ENCODE assay signal across 19 cellular contexts in genomic region chr7:127487381-127487780, GRCh38.
DNase-seq lines count a peak whose midpoint lies in the region; ATAC-seq lines count a peak whose summit lies in the region.
"Had no signal": no experiment of that assay in that cellular context is flagged by ENCODE, and none has a peak within 500 bp of the region (broad histone marks: within the 10 kb centered on the region; RNA-seq: fewer than 3 reads in every experiment).

No MANE protein-coding gene starts in this region.

- H4K8ac ChIP-seq in mesendoderm (ENCODE audit: low read depth, low read length): no peak overlapping the region

- H3K27ac ChIP-seq in mesendoderm (ENCODE audit: low read depth, low read length): no peak overlapping the region
- H3K27ac ChIP-seq: 22Rv1, BLaER1 had no signal

- H3K9me3 Mint-ChIP-seq in activated naive CD4-positive, alpha-beta T cell treated with anti-CD3 and anti-CD28 coated beads, Interleukin-2, amount 50 U/mL, for 24 hours: no peaks in the 10 kb centered on the region
- peaks cover 0 to 4% of the 10 kb centered on the region in 2 donors for H3K9me3 Mint-ChIP-seq in activated naive CD4-positive, alpha-beta T cell treated with anti-CD3 and anti-CD28 coated beads, Interleukin-2, amount 50 U/mL, for 72 hours

- no peak overlapping the region for H3K4me2 ChIP-seq in mesendoderm (ENCODE audit: low read length)
- H3K4me2 ChIP-seq: BLaER1 had no signal

- H3K23ac ChIP-seq in mesendoderm (ENCODE audit: low read length): no peak overlapping the region

- no peak for ATAC-seq in activated naive CD4-positive, alpha-beta T cell treated with anti-CD3 and anti-CD28 coated beads, Interleukin-2, amount 50 U/mL, for 72 hours
- ATAC-seq in GM21526 (IDR thresholded peaks at IDR 0.05; ENCODE audit: low FRiP score, unreplicated experiment): no peak

- no peak overlapping the region for H4K5ac ChIP-seq in mesendoderm (ENCODE audit: low read length)

- H3K79me2 ChIP-seq in mesendoderm (ENCODE audit: control insufficient read depth, insufficient read depth, low read length): no peaks in the 10 kb centered on the region

- no peaks in the 10 kb centered on the region for H3K79me1 ChIP-seq in mesendoderm (ENCODE audit: low read length)

- no peak overlapping the region for H3K18ac ChIP-seq in mesendoderm (ENCODE audit: low read length)

- H3K9ac ChIP-seq in mesendoderm (ENCODE audit: low read length): no peak overlapping the region
- H3K9ac ChIP-seq: BLaER1 had no signal

- no peak overlapping the region for H2BK5ac ChIP-seq in mesendoderm (ENCODE audit: low read length)

- no peaks in the 10 kb centered on the region for H3K4me1 ChIP-seq in mesendoderm (ENCODE audit: control insufficient read depth, low read depth, low read length)
- H3K4me1 ChIP-seq: BE2C, BLaER1 had no signal

- H3K27ac Mint-ChIP-seq in activated naive CD4-positive, alpha-beta T cell treated with anti-CD3 and anti-CD28 coated beads, Interleukin-2, amount 50 U/mL, for 24 hours: peak overlapping the region; percentile 59
- no peak overlapping the region for H3K27ac Mint-ChIP-seq in activated naive CD4-positive, alpha-beta T cell treated with anti-CD3 and anti-CD28 coated beads, Interleukin-2, amount 50 U/mL, for 72 hours
- H3K27ac Mint-ChIP-seq: CD14-positive monocyte; CD4-positive, alpha-beta memory T cell; CD4-positive, CD25-positive, alpha-beta regulatory T cell; CD8-positive, alpha-beta memory T cell had no signal

- H3K56ac ChIP-seq in mesendoderm (ENCODE audit: low read length): no peak overlapping the region

- H3K36me3 Mint-ChIP-seq in activated naive CD4-positive, alpha-beta T cell treated with anti-CD3 and anti-CD28 coated beads, Interleukin-2, amount 50 U/mL, for 24 hours: peaks cover 4% of the 10 kb centered on the region
- no peaks in the 10 kb centered on the region for H3K36me3 Mint-ChIP-seq in activated naive CD4-positive, alpha-beta T cell treated with anti-CD3 and anti-CD28 coated beads, Interleukin-2, amount 50 U/mL, for 72 hours
- H3K36me3 Mint-ChIP-seq: CD14-positive monocyte; CD4-positive, CD25-positive, alpha-beta regulatory T cell had no signal

- H3K27me3 Mint-ChIP-seq in activated naive CD4-positive, alpha-beta T cell treated with anti-CD3 and anti-CD28 coated beads, Interleukin-2, amount 50 U/mL, for 24 hours: peaks cover 4% of the 10 kb centered on the region

- no peak overlapping the region for H2BK15ac ChIP-seq in mesendoderm (replicated peaks; ENCODE audit: low read depth)

- no CpG with 5 or more reads among the region's 3 CpGs for WGBS in mesendoderm (ENCODE audit: extremely low coverage, insufficient coverage, low lambda C conversion rate)

- no peak overlapping the region for H2BK120ac ChIP-seq in mesendoderm (ENCODE audit: low read depth, low read length)

- no peak overlapping the region for H2AK5ac ChIP-seq in mesendoderm (ENCODE audit: low read length)

- H3K4me1 Mint-ChIP-seq in activated naive CD4-positive, alpha-beta T cell treated with anti-CD3 and anti-CD28 coated beads, Interleukin-2, amount 50 U/mL, for 24 hours: peaks cover 13% of the 10 kb centered on the region
- H3K4me1 Mint-ChIP-seq: CD14-positive monocyte had no signal

- DNase-seq in activated naive CD4-positive, alpha-beta T cell treated with anti-CD3 and anti-CD28 coated beads, Interleukin-2, amount 50 U/mL, for 72 hours (ENCODE audit: low spot score in 2 of 2): no peak
- DNase-seq in NCI-H82 treated with DMSO at 0.1 percent for 48 hours (lab: John Stamatoyannopoulos, UW; ENCODE audit: unreplicated experiment) (peak; percentile 69), mesendoderm (peak; percentile 65), DMS53 treated with DMSO at 0.1 percent for 48 hours (lab: John Stamatoyannopoulos, UW; ENCODE audit: unreplicated experiment) (no peak)
- DNase-seq: BE2C; C1 segment of cervical spinal cord; CD4-positive, alpha-beta memory T cell; CD4-positive, CD25-positive, alpha-beta regulatory T cell; CD8-positive, alpha-beta memory T cell; COR-L47; DMS 273 treated with DMSO at 0.1 percent for 48 hours; DMS153; DMS79 treated with DMSO at 0.1 percent for 48 hours; GF-D8 had no signal

- no peaks in the 10 kb centered on the region for H3K36me3 ChIP-seq in mesendoderm (ENCODE audit: control insufficient read depth, insufficient read depth, low read length)
- H3K36me3 ChIP-seq: BE2C, BLaER1 had no signal

- no peak overlapping the region for H3K4ac ChIP-seq in mesendoderm (ENCODE audit: low read depth, low read length)

- H3K4me3 ChIP-seq in mesendoderm (ENCODE audit: low read length): no peak overlapping the region
- H3K4me3 ChIP-seq: BLaER1 had no signal

- no peak overlapping the region for H3K4me3 Mint-ChIP-seq in activated naive CD4-positive, alpha-beta T cell treated with anti-CD3 and anti-CD28 coated beads, Interleukin-2, amount 50 U/mL, for 24 hours
- H3K4me3 Mint-ChIP-seq: CD4-positive, alpha-beta memory T cell; CD4-positive, CD25-positive, alpha-beta regulatory T cell; CD8-positive, alpha-beta memory T cell had no signal

- no peaks in the 10 kb centered on the region for H3K27me3 ChIP-seq in mesendoderm (ENCODE audit: insufficient read depth, low read length, poor library complexity)
- H3K27me3 ChIP-seq: BE2C, BLaER1 had no signal

Comparison
In these comparisons a context has a peak if more than half of its experiments do, and no peak if none do; other contexts are left out.
1. DNase-seq: peak in NCI-H82 treated with DMSO at 0.1 percent for 48 hours (single experiment) and mesendoderm (single experiment); none in activated naive CD4-positive, alpha-beta T cell treated with anti-CD3 and anti-CD28 coated beads, Interleukin-2, amount 50 U/mL, for 72 hours (0 of 2) and DMS53 treated with DMSO at 0.1 percent for 48 hours (single experiment).